Comparison of ENCODE assay signal across 19 cellular contexts in the genomic region with DNA sequence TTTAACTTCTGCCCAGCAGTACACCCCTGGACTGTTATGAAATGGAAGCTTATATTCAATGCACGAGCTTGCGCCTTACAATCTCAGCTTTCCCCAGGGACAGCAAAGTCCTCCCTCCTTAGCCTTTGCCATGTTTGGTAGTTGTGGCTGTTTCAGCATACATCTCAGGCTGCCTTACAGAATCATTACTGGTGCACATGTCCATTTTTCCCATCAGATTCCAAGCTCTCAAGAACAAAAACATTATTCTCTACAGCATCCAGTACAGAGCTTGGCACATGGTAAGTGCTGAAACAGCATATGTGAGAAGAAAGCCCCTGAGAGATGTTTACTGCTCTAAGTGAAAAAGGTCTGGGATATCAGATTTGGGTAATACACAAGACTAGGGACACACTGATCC.
"Had no signal": no experiment of that assay in that cellular context is flagged by ENCODE, and none has a peak within 500 bp of the region (broad histone marks: within the 10 kb centered on the region; RNA-seq: fewer than 3 reads in every experiment).

No MANE protein-coding gene starts in this region.

- H3K9me3 Mint-ChIP-seq: activated T-cell treated with anti-CD3 and anti-CD28 coated beads, Interleukin-2, amount 50 U/mL, for 24 hours; activated T-helper 2 cell treated with anti-CD3 and anti-CD28 coated beads, Interferon-gamma antibody, Interleukin-2, Interleukin-4, amounts not matched to agents 10 μg/mL and 5 μg/mL and 100 μg/mL, durations not matched to agents 14 hours and 24 hours and 36 hours had no signal

- H3K27me3 ChIP-seq: breast epithelium, right atrium auricular region, spleen, upper lobe of right lung had no signal

- H3K4me3 ChIP-seq: breast epithelium, psoas muscle, right atrium auricular region, spleen, upper lobe of right lung had no signal

- H3K4me3 Mint-ChIP-seq: activated naive CD8-positive, alpha-beta T cell; activated T-cell treated with anti-CD3 and anti-CD28 coated beads, Interleukin-2, amount 50 U/mL, for 24 hours; naive B cell had no signal

- DNase-seq: activated CD4-positive, alpha-beta T cell treated with anti-CD3 and anti-CD28 coated beads for 1 hour; activated CD4-positive, alpha-beta T cell treated with anti-CD3 and anti-CD28 coated beads, Interleukin-2, amount 50 U/mL, for 1 hour; activated CD8-positive, alpha-beta memory T cell treated with anti-CD3 and anti-CD28 coated beads, Interleukin-2, amount 50 U/mL, for 4 hours; activated naive CD4-positive, alpha-beta T cell; activated T-cell treated with anti-CD3 and anti-CD28 coated beads, Interleukin-2, amount 50 U/mL, for 24 hours; foreskin fibroblast; hippocampal formation; left ventricle myocardium superior; naive B cell; psoas muscle; spleen; stimulated activated CD4-positive, alpha-beta T cell treated with anti-CD3 and anti-CD28 coated beads, Interleukin-4, amount 100 ng/mL, for 1 hour; stimulated activated naive CD4-positive, alpha-beta T cell treated with Interleukin-2 at 50 U/mL for 16 hours; T-helper 1 cell; upper lobe of right lung had no signal

- H3K36me3 ChIP-seq: breast epithelium, right atrium auricular region, spleen, upper lobe of right lung had no signal

- H3K27me3 Mint-ChIP-seq: activated T-cell treated with anti-CD3 and anti-CD28 coated beads, Interleukin-2, amount 50 U/mL, for 24 hours; naive B cell had no signal

- H3K36me3 Mint-ChIP-seq: activated naive CD8-positive, alpha-beta T cell had no signal

- ATAC-seq: left ventricle myocardium superior, psoas muscle, upper lobe of right lung had no signal

- H3K9me3 ChIP-seq: breast epithelium, psoas muscle, right atrium auricular region, upper lobe of right lung had no signal

- H3K4me1 ChIP-seq: breast epithelium, psoas muscle, right atrium auricular region, upper lobe of right lung had no signal

- H3K27ac ChIP-seq: breast epithelium, psoas muscle, right atrium auricular region, spleen, upper lobe of right lung had no signal

- H3K27ac Mint-ChIP-seq: activated naive CD8-positive, alpha-beta T cell; activated T-cell treated with anti-CD3 and anti-CD28 coated beads, Interleukin-2, amount 50 U/mL, for 24 hours; activated T-helper 2 cell treated with anti-CD3 and anti-CD28 coated beads, Interferon-gamma antibody, Interleukin-2, Interleukin-4, amounts not matched to agents 10 μg/mL and 5 μg/mL and 100 μg/mL, durations not matched to agents 14 hours and 24 hours and 36 hours had no signal
